In the genomic region with DNA sequence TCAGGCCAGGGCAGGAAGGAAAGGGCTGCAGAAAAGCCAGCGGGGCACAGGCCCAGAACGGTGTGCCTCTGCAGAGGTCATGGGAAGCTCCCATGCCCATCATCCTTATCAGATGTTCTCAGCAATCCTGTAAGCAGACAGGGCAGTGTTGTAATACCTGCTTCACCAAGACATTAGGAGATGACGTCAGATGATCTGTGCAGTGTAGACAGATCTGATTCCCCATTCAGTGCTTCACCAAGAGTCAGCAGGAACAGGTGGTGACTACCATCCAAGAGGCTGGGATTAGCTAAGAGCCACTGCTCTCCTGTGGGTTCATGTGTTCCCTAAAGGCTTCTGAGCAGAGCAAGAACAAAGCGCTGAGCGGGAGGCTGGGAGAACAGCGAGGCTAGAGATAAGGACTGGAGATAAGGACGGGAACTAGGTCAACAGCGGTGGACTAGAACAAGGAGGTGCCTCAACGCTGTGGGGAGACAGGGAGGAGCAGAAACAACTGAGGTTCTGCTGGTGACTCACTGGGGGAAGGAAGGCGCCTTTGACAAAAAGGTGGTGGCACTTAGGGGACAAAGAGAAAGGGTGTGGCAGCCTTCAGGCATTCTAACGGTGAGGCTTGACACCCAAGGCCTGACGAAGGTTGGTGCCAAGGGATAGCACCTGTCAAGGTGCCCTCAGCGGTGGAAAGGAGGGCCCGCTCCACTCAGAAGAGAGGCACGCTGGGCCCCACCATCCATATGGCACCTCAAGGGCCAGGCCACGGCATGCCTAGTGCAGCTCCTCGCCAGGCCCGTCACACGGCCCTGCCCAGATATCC, we compare ENCODE assay signal across 1 cellular context.
TF ChIP-seq lines count a peak whose summit lies in the region.

No MANE protein-coding gene starts in this region.

TF ChIP-seq in HepG2, 621 proteins besides CTCF, POLR2A, EP300 and RAD21 (continued from another document and continues in another):
- TF ChIP-seq, protein P1, sequence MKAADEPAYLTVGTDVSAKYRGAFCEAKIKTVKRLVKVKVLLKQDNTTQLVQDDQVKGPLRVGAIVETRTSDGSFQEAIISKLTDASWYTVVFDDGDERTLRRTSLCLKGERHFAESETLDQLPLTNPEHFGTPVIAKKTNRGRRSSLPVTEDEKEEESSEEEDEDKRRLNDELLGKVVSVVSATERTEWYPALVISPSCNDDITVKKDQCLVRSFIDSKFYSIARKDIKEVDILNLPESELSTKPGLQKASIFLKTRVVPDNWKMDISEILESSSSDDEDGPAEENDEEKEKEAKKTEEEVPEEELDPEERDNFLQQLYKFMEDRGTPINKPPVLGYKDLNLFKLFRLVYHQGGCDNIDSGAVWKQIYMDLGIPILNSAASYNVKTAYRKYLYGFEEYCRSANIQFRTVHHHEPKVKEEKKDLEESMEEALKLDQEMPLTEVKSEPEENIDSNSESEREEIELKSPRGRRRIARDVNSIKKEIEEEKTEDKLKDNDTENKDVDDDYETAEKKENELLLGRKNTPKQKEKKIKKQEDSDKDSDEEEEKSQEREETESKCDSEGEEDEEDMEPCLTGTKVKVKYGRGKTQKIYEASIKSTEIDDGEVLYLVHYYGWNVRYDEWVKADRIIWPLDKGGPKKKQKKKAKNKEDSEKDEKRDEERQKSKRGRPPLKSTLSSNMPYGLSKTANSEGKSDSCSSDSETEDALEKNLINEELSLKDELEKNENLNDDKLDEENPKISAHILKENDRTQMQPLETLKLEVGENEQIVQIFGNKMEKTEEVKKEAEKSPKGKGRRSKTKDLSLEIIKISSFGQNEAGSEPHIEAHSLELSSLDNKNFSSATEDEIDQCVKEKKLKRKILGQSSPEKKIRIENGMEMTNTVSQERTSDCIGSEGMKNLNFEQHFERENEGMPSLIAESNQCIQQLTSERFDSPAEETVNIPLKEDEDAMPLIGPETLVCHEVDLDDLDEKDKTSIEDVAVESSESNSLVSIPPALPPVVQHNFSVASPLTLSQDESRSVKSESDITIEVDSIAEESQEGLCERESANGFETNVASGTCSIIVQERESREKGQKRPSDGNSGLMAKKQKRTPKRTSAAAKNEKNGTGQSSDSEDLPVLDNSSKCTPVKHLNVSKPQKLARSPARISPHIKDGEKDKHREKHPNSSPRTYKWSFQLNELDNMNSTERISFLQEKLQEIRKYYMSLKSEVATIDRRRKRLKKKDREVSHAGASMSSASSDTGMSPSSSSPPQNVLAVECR (CRISPR knock-in tag; IDR thresholded peaks at IDR 0.05; ENCODE audit: borderline replicate concordance), result peak; percentile 28; the same call in 1 of the 2 replicates
- TF ChIP-seq FOXO1 (CRISPR knock-in tag; IDR thresholded peaks at IDR 0.05) (peak; percentile 57; the same call in 1 of the 2 replicates), TCF7 (IDR thresholded peaks at IDR 0.05; ENCODE audit: low read depth) (peak; percentile 70; the same call in 1 of the 2 replicates), USF2 (IDR thresholded peaks at IDR 0.05; ENCODE audit: low read depth, low read length) (no peak), USF2 (CRISPR knock-in tag; IDR thresholded peaks at IDR 0.05; ENCODE audit: borderline replicate concordance) (no peak), HNRNPL (IDR thresholded peaks at IDR 0.05; ENCODE audit: low read depth, low read length) (peak; percentile 46; the same call in 1 of the 2 replicates), ZNF567 (CRISPR knock-in tag; IDR thresholded peaks at IDR 0.05; ENCODE audit: borderline replicate concordance) (no peak), NCOA2 (CRISPR knock-in tag; IDR thresholded peaks at IDR 0.05) (peak; percentile 75; the same call in 1 of the 2 replicates), MIER3 (CRISPR knock-in tag; IDR thresholded peaks at IDR 0.05; ENCODE audit: borderline replicate concordance) (no peak), GLI4 (CRISPR knock-in tag; IDR thresholded peaks at IDR 0.05; ENCODE audit: borderline replicate concordance) (0 out of 2 replicates have a peak, but pooled peaks have one; percentile 41), FOXO4 (CRISPR knock-in tag; conservative IDR thresholded peaks at IDR 0.05) (no peak), ZBTB42 (CRISPR knock-in tag; IDR thresholded peaks at IDR 0.05) (no peak), THAP11 (CRISPR knock-in tag; IDR thresholded peaks at IDR 0.05) (peak; percentile 40; the same call in 1 of the 2 replicates), CREB1 (IDR thresholded peaks at IDR 0.05) (peak; percentile 92), CREB1 (CRISPR knock-in tag; IDR thresholded peaks at IDR 0.05) (peak; percentile 44; the same call in 1 of the 2 replicates), HIVEP1 (CRISPR knock-in tag; IDR thresholded peaks at IDR 0.05) (no peak), JUND (CRISPR knock-in tag; IDR thresholded peaks at IDR 0.05) (no peak; the same call in 1 of the 2 replicates), ARNT2 (CRISPR knock-in tag; IDR thresholded peaks at IDR 0.05; ENCODE audit: low read depth) (no peak), NFIB (CRISPR knock-in tag; IDR thresholded peaks at IDR 0.05; ENCODE audit: borderline replicate concordance) (no peak), SIX4 (CRISPR knock-in tag; IDR thresholded peaks at IDR 0.05) (0 out of 2 replicates have a peak, but pooled peaks have one; percentile 7), ZNF703 (CRISPR knock-in tag; IDR thresholded peaks at IDR 0.05; ENCODE audit: borderline replicate concordance) (no peak), PTBP1 (IDR thresholded peaks at IDR 0.05; ENCODE audit: low read depth, low read length, poor library complexity, severe bottlenecking) (no peak), NAIF1 (CRISPR knock-in tag; IDR thresholded peaks at IDR 0.05; ENCODE audit: borderline replicate concordance) (no peak), FOXM1 (CRISPR knock-in tag; IDR thresholded peaks at IDR 0.05) (no peak), ZBTB20 (CRISPR knock-in tag; IDR thresholded peaks at IDR 0.05; ENCODE audit: borderline replicate concordance, low read depth) (0 out of 2 replicates have a peak, but pooled peaks have one; percentile 55), GFI1 (CRISPR knock-in tag; IDR thresholded peaks at IDR 0.05; ENCODE audit: borderline replicate concordance) (no peak), ZNF607 (CRISPR knock-in tag; IDR thresholded peaks at IDR 0.05; ENCODE audit: borderline replicate concordance) (no peak), ZNF280B (CRISPR knock-in tag; IDR thresholded peaks at IDR 0.05; ENCODE audit: borderline replicate concordance) (no peak), JUNB (CRISPR knock-in tag; IDR thresholded peaks at IDR 0.05; ENCODE audit: borderline replicate concordance) (peak; percentile 57; the same call in 1 of the 2 replicates), NFRKB (IDR thresholded peaks at IDR 0.05) (no peak), KDM2A (CRISPR knock-in tag; IDR thresholded peaks at IDR 0.05; ENCODE audit: borderline replicate concordance, low read depth) (peak; percentile 49; the same call in 1 of the 2 replicates)
- TF ChIP-seq, protein P2, sequence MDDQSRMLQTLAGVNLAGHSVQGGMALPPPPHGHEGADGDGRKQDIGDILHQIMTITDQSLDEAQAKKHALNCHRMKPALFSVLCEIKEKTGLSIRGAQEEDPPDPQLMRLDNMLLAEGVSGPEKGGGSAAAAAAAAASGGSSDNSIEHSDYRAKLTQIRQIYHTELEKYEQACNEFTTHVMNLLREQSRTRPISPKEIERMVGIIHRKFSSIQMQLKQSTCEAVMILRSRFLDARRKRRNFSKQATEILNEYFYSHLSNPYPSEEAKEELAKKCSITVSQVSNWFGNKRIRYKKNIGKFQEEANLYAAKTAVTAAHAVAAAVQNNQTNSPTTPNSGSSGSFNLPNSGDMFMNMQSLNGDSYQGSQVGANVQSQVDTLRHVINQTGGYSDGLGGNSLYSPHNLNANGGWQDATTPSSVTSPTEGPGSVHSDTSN (CRISPR knock-in tag; IDR thresholded peaks at IDR 0.05; ENCODE audit: borderline replicate concordance), result no peak
- TF ChIP-seq, protein P3, sequence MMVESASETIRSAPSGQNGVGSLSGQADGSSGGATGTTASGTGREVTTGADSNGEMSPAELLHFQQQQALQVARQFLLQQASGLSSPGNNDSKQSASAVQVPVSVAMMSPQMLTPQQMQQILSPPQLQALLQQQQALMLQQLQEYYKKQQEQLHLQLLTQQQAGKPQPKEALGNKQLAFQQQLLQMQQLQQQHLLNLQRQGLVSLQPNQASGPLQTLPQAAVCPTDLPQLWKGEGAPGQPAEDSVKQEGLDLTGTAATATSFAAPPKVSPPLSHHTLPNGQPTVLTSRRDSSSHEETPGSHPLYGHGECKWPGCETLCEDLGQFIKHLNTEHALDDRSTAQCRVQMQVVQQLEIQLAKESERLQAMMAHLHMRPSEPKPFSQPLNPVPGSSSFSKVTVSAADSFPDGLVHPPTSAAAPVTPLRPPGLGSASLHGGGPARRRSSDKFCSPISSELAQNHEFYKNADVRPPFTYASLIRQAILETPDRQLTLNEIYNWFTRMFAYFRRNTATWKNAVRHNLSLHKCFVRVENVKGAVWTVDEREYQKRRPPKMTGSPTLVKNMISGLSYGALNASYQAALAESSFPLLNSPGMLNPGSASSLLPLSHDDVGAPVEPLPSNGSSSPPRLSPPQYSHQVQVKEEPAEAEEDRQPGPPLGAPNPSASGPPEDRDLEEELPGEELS (CRISPR knock-in tag; IDR thresholded peaks at IDR 0.05), result peak; percentile 57
- TF ChIP-seq, protein P4, sequence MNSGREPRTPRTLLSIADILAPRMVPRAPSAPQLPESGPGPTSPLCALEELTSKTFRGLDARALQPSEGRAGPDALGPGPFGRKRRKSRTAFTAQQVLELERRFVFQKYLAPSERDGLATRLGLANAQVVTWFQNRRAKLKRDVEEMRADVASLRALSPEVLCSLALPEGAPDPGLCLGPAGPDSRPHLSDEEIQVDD (CRISPR knock-in tag; IDR thresholded peaks at IDR 0.05; ENCODE audit: borderline replicate concordance), result no peak
- TF ChIP-seq, protein P5, sequence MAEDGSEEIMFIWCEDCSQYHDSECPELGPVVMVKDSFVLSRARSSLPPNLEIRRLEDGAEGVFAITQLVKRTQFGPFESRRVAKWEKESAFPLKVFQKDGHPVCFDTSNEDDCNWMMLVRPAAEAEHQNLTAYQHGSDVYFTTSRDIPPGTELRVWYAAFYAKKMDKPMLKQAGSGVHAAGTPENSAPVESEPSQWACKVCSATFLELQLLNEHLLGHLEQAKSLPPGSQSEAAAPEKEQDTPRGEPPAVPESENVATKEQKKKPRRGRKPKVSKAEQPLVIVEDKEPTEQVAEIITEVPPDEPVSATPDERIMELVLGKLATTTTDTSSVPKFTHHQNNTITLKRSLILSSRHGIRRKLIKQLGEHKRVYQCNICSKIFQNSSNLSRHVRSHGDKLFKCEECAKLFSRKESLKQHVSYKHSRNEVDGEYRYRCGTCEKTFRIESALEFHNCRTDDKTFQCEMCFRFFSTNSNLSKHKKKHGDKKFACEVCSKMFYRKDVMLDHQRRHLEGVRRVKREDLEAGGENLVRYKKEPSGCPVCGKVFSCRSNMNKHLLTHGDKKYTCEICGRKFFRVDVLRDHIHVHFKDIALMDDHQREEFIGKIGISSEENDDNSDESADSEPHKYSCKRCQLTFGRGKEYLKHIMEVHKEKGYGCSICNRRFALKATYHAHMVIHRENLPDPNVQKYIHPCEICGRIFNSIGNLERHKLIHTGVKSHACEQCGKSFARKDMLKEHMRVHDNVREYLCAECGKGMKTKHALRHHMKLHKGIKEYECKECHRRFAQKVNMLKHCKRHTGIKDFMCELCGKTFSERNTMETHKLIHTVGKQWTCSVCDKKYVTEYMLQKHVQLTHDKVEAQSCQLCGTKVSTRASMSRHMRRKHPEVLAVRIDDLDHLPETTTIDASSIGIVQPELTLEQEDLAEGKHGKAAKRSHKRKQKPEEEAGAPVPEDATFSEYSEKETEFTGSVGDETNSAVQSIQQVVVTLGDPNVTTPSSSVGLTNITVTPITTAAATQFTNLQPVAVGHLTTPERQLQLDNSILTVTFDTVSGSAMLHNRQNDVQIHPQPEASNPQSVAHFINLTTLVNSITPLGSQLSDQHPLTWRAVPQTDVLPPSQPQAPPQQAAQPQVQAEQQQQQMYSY (CRISPR knock-in tag; IDR thresholded peaks at IDR 0.05), result peak; percentile 88; the same call in 1 of the 2 replicates
- TF ChIP-seq, protein P6, sequence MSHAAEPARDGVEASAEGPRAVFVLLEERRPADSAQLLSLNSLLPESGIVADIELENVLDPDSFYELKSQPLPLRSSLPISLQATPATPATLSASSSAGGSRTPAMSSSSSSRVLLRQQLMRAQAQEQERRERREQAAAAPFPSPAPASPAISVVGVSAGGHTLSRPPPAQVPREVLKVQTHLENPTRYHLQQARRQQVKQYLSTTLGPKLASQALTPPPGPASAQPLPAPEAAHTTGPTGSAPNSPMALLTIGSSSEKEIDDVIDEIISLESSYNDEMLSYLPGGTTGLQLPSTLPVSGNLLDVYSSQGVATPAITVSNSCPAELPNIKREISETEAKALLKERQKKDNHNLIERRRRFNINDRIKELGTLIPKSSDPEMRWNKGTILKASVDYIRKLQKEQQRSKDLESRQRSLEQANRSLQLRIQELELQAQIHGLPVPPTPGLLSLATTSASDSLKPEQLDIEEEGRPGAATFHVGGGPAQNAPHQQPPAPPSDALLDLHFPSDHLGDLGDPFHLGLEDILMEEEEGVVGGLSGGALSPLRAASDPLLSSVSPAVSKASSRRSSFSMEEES (CRISPR knock-in tag; IDR thresholded peaks at IDR 0.05), result 0 out of 2 replicates have a peak, but pooled peaks have one; percentile 17
